Comparison of ENCODE assay signal across 22 cellular contexts in genomic region chr14:89755816-89756215, GRCh38.
"Had no signal": no experiment of that assay in that cellular context is flagged by ENCODE, and none has a peak within 500 bp of the region (broad histone marks: within the 10 kb centered on the region; RNA-seq: fewer than 3 reads in every experiment).

No MANE protein-coding gene starts in this region.

- DNase-seq: activated CD4-positive, alpha-beta T cell treated with anti-CD3 and anti-CD28 coated beads for 48 hours; activated CD4-positive, alpha-beta T cell treated with anti-CD3 and anti-CD28 coated beads, Interleukin-2, amount 50 U/mL, for 4 hours; activated CD4-positive, CD25-positive, alpha-beta regulatory T cell treated with anti-CD3 and anti-CD28 coated beads, Interleukin-2, amount 50 U/mL, for 72 hours; activated CD8-positive, alpha-beta memory T cell treated with anti-CD3 and anti-CD28 coated beads, Interleukin-2, amount 10 ng/mL, durations not matched to agents 7 days and 5 days; activated effector memory CD4-positive, alpha-beta T cell treated with anti-CD3 and anti-CD28 coated beads, Interleukin-2, amount 50 U/mL, for 16 hours; activated naive CD4-positive, alpha-beta T cell treated with anti-CD3 and anti-CD28 coated beads for 36 hours; activated T-cell treated with anti-CD3 and anti-CD28 coated beads, Interleukin-2, amount 50 U/mL, for 4 hours; MG63; MV-4-11; NCI-H1105; NCI-H1436 treated with DMSO at 0.1 percent for 48 hours; NCI-H187; NCI-H2081; NCI-H446; NCI-H524; Peyer's patch; SHP77 treated with DMSO at 0.1 percent for 48 hours; T-helper 17 cell; T-helper 9 cell had no signal

- H3K36me3 ChIP-seq: breast epithelium, MG63, Peyer's patch had no signal

- H3K9me3 ChIP-seq: MG63, Peyer's patch had no signal

- H3K4me1 ChIP-seq: breast epithelium had no signal

- H3K27ac ChIP-seq: breast epithelium, Peyer's patch, RWPE1 had no signal

- ATAC-seq: activated CD8-positive, alpha-beta memory T cell treated with anti-CD3 and anti-CD28 coated beads, Interleukin-2, amount 10 ng/mL, durations not matched to agents 7 days and 5 days; activated T-cell treated with anti-CD3 and anti-CD28 coated beads, Interleukin-2, amount 50 U/mL, for 4 hours; T-helper 17 cell; WTC11 had no signal

- H3K27me3 ChIP-seq: breast epithelium, MG63, Peyer's patch had no signal

- H3K4me3 ChIP-seq: breast epithelium, MG63, Peyer's patch had no signal
